ENCODE assay signal across 1 cellular context in genomic region chr3:53826048-53826447, GRCh38.
TF ChIP-seq lines count a peak whose summit lies in the region.

No MANE protein-coding gene starts in this region.

TF ChIP-seq in GM12878, 131 proteins besides CTCF, POLR2A, EP300 and RAD21:
- TF ChIP-seq POLR2AphosphoS5 (IDR thresholded peaks at IDR 0.05; ENCODE audit: low read length) (no peak), CHD1 (IDR thresholded peaks at IDR 0.05; ENCODE audit: low read depth, low read length) (no peak), BCLAF1 (IDR thresholded peaks at IDR 0.05) (no peak), POLR2AphosphoS2 (IDR thresholded peaks at IDR 0.05; ENCODE audit: low read depth, low read length) (no peak), ZNF217 (IDR thresholded peaks at IDR 0.05) (no peak), NBN (IDR thresholded peaks at IDR 0.05) (no peak), RFX5 (IDR thresholded peaks at IDR 0.05; ENCODE audit: low read depth, low read length) (no peak), SMARCA5 (IDR thresholded peaks at IDR 0.05) (no peak), ZNF207 (IDR thresholded peaks at IDR 0.05; ENCODE audit: borderline replicate concordance) (no peak), PAX8 (IDR thresholded peaks at IDR 0.05) (no peak), ZNF24 (IDR thresholded peaks at IDR 0.05) (no peak), WRNIP1 (IDR thresholded peaks at IDR 0.05; ENCODE audit: borderline replicate concordance, low read depth, low read length) (no peak), CBX5 (IDR thresholded peaks at IDR 0.05; ENCODE audit: low read depth) (no peak), RELA (IDR thresholded peaks at IDR 0.05; ENCODE audit: borderline replicate concordance, partially characterized antibody) (no peak), ZBED1 (IDR thresholded peaks at IDR 0.05; ENCODE audit: borderline replicate concordance) (no peak), E4F1 (IDR thresholded peaks at IDR 0.05; ENCODE audit: borderline replicate concordance, partially characterized antibody) (no peak), GATAD2B (conservative IDR thresholded peaks at IDR 0.05; ENCODE audit: low read depth) (no peak)
